ENCODE assay signal across 13 cellular contexts in the genomic region with DNA sequence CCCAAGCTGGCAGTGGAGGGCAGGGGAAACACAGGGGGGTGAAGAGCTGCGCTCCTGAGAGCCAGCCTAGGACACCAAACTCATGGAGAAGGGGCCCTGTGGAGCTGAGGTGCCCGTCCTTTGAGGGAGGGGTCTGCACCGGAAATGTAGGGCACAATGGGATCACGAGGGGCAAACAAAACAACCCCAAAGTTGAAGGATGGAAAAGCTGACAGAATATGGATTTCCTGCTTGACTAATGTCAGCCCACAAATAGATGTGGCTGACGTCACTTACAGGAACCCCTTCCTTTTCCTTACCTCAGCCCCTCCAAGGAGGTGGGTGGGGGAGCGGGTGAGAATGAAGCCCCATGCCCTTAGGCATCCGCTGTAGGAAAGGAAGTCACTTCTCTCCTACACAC.
DNase-seq lines count a peak whose midpoint lies in the region; ATAC-seq and TF ChIP-seq lines count a peak whose summit lies in the region.
"Had no signal": no experiment of that assay in that cellular context is flagged by ENCODE, and none has a peak within 500 bp of the region (broad histone marks: within the 10 kb centered on the region; RNA-seq: fewer than 3 reads in every experiment).

No MANE protein-coding gene starts in this region.

- DNase-seq in activated CD4-positive, CD25-positive, alpha-beta regulatory T cell (lab: John Stamatoyannopoulos, UW) = no peak
- DNase-seq in activated effector memory CD4-positive, alpha-beta T cell treated with anti-CD3 and anti-CD28 coated beads, Interleukin-2, amount 50 U/mL, for 16 hours = peak; percentile 80
- peak; percentile 66 for DNase-seq in stimulated activated CD4-positive, alpha-beta T cell treated with anti-CD3 and anti-CD28 coated beads, Interleukin-12 subunit alpha, Interleukin-12 subunit beta, amount 100 ng/mL, for 4 hours
- peak; percentile 36 to 88 for DNase-seq in stimulated activated naive CD8-positive, alpha-beta T cell treated with anti-CD3 and anti-CD28 coated beads, Interleukin-15, amount 100 ng/mL, for 72 hours
- no peak for DNase-seq in upper lobe of left lung
- DNase-seq in NCI-H345 (lab: John Stamatoyannopoulos, UW) = no peak
- no peak for DNase-seq in WTC11 (ENCODE audit: low spot score)
- DNase-seq: anterior cingulate cortex, EL, GM23248 had no signal

- peaks cover 58% of the 10 kb centered on the region for H3K4me1 Mint-ChIP-seq in stimulated activated naive CD8-positive, alpha-beta T cell treated with anti-CD3 and anti-CD28 coated beads, Interleukin-15, amount 100 ng/mL, for 72 hours
- H3K4me1 Mint-ChIP-seq in WTC11 = no peaks in the 10 kb centered on the region

- WGBS in upper lobe of left lung, 2 donors = 52 to 61% methylated on average over 7 of the region's 7 CpGs

- H3K27me3 Mint-ChIP-seq in stimulated activated naive CD8-positive, alpha-beta T cell treated with anti-CD3 and anti-CD28 coated beads, Interleukin-15, amount 100 ng/mL, for 72 hours = no peaks in the 10 kb centered on the region
- H3K27me3 Mint-ChIP-seq in WTC11 (ENCODE audit: low read depth) = peaks cover 24% of the 10 kb centered on the region

- no peaks in the 10 kb centered on the region for H3K36me3 Mint-ChIP-seq in WTC11

- TF ChIP-seq CTCF in upper lobe of left lung (IDR thresholded peaks at IDR 0.05) (no peak), WTC11 (IDR thresholded peaks at IDR 0.05) (no peak)

- H3K4me1 ChIP-seq in upper lobe of left lung = peaks cover 8 to 18% (median 12%) of the 10 kb centered on the region in 4 donors

- H3K36me3 ChIP-seq in upper lobe of left lung = no peaks in the 10 kb centered on the region

- no peak for TF ChIP-seq EP300 in upper lobe of left lung (IDR thresholded peaks at IDR 0.05)

- H3K27me3 ChIP-seq in upper lobe of left lung = peaks cover 0 to 6% (median 2%) of the 10 kb centered on the region in 4 donors

- peak overlapping the region; percentile 94 to 96 for H3K27ac Mint-ChIP-seq in stimulated activated naive CD8-positive, alpha-beta T cell treated with anti-CD3 and anti-CD28 coated beads, Interleukin-15, amount 100 ng/mL, for 72 hours
- H3K27ac Mint-ChIP-seq in WTC11 = no peak overlapping the region

- POLR2A ChIA-PET in WTC11 (lab: Charles Lee) = no interaction called here

- H3K4me3 Mint-ChIP-seq in stimulated activated naive CD8-positive, alpha-beta T cell treated with anti-CD3 and anti-CD28 coated beads, Interleukin-15, amount 100 ng/mL, for 72 hours = peak overlapping the region; percentile 74 to 80
- no peak overlapping the region for H3K4me3 Mint-ChIP-seq in WTC11

- H3K27ac ChIP-seq in upper lobe of left lung = no peak overlapping the region
- H3K27ac ChIP-seq: 22Rv1, epithelial cell of prostate, GM23248 had no signal

- CTCF ChIA-PET in WTC11 (lab: Charles Lee) = interaction anchor here (0.7 to 4.0 kb wide), 4 partner anchors 90 to 191 kb away, joined by 3 to 23 read pairs (median 7); a partner anchor contains a TSS

- no peak for TF ChIP-seq POLR2A in upper lobe of left lung (IDR thresholded peaks at IDR 0.05)

- peak; percentile 27 to 46 for ATAC-seq in activated CD4-positive, CD25-positive, alpha-beta regulatory T cell treated with anti-CD3 and anti-CD28 coated beads, Interleukin-2, amount 50 U/mL, for 24 hours
- peak; percentile 88 for ATAC-seq in stimulated activated naive CD8-positive, alpha-beta T cell treated with anti-CD3 and anti-CD28 coated beads, Interleukin-15, amount 100 ng/mL, for 72 hours
- ATAC-seq in upper lobe of left lung (ENCODE audit: low FRiP score in 2 of 2) (no peak), WTC11 (no peak)

- H3K9me3 Mint-ChIP-seq in stimulated activated naive CD8-positive, alpha-beta T cell treated with anti-CD3 and anti-CD28 coated beads, Interleukin-15, amount 100 ng/mL, for 72 hours = peaks cover 0 to 10% of the 10 kb centered on the region in 2 donors
- no peaks in the 10 kb centered on the region for H3K9me3 Mint-ChIP-seq in WTC11

- H3K9me3 ChIP-seq in upper lobe of left lung = no peaks in the 10 kb centered on the region

- H3K4me3 ChIP-seq in upper lobe of left lung = no peak overlapping the region
- H3K4me3 ChIP-seq: GM23248 had no signal

TF ChIP-seq in WTC11, 78 proteins besides CTCF, POLR2A, EP300 and RAD21:
- TF ChIP-seq, protein P1, sequence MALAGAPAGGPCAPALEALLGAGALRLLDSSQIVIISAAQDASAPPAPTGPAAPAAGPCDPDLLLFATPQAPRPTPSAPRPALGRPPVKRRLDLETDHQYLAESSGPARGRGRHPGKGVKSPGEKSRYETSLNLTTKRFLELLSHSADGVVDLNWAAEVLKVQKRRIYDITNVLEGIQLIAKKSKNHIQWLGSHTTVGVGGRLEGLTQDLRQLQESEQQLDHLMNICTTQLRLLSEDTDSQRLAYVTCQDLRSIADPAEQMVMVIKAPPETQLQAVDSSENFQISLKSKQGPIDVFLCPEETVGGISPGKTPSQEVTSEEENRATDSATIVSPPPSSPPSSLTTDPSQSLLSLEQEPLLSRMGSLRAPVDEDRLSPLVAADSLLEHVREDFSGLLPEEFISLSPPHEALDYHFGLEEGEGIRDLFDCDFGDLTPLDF (CRISPR knock-in tag; IDR thresholded peaks at IDR 0.05) = no peak
- TF ChIP-seq NFE2L1 (CRISPR knock-in tag; IDR thresholded peaks at IDR 0.05) (no peak), ATF1 (CRISPR knock-in tag; IDR thresholded peaks at IDR 0.05) (no peak), CBFB (CRISPR knock-in tag; IDR thresholded peaks at IDR 0.05; ENCODE audit: low read depth) (no peak), SMAD4 (CRISPR knock-in tag; IDR thresholded peaks at IDR 0.05) (no peak), JAZF1 (CRISPR knock-in tag; IDR thresholded peaks at IDR 0.05) (no peak)
- TF ChIP-seq, protein P2, sequence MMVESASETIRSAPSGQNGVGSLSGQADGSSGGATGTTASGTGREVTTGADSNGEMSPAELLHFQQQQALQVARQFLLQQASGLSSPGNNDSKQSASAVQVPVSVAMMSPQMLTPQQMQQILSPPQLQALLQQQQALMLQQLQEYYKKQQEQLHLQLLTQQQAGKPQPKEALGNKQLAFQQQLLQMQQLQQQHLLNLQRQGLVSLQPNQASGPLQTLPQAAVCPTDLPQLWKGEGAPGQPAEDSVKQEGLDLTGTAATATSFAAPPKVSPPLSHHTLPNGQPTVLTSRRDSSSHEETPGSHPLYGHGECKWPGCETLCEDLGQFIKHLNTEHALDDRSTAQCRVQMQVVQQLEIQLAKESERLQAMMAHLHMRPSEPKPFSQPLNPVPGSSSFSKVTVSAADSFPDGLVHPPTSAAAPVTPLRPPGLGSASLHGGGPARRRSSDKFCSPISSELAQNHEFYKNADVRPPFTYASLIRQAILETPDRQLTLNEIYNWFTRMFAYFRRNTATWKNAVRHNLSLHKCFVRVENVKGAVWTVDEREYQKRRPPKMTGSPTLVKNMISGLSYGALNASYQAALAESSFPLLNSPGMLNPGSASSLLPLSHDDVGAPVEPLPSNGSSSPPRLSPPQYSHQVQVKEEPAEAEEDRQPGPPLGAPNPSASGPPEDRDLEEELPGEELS (CRISPR knock-in tag; IDR thresholded peaks at IDR 0.05) = no peak
- TF ChIP-seq, protein P3, sequence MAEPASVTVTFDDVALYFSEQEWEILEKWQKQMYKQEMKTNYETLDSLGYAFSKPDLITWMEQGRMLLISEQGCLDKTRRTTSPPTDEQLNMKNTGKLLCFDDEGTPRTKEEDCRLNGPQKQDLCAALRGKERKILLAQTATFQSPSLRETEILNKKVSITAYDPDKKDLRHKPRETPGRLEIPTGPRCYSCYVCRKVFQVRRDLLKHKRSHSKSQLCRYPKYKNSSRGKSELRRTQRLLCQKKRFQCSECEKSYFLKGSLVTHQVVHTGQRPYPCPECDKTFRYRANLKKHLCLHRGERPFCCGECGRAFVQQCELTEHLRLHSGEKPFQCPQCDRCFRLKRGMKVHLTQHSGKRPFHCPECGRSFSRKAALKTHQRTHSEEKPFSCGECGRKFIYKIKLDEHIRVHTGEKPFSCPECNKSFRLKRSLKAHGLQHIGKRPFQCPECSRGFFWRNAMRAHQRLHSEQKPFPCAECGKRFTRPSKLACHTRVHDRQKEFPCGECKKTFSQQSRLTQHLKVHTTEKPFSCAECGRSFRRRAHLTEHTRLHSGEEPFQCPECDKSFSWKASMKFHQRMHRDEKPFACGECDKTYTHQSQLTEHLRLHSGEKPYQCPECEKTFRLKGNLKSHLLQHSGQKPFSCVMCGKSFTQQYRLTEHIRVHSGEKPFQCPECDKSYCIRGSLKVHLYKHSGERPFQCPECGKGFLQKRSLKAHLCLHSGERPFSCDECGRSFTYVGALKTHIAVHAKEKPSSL (CRISPR knock-in tag; conservative IDR thresholded peaks at IDR 0.05) = no peak

Comparison
In these comparisons a context has a peak if more than half of its experiments do, and no peak if none do; other contexts are left out.
1. ATAC-seq: peak in activated CD4-positive, CD25-positive, alpha-beta regulatory T cell treated with anti-CD3 and anti-CD28 coated beads, Interleukin-2, amount 50 U/mL, for 24 hours (2 of 2) and stimulated activated naive CD8-positive, alpha-beta T cell treated with anti-CD3 and anti-CD28 coated beads, Interleukin-15, amount 100 ng/mL, for 72 hours (single experiment); none in upper lobe of left lung (0 of 2) and WTC11 (single experiment).
2. DNase-seq: peak in activated effector memory CD4-positive, alpha-beta T cell treated with anti-CD3 and anti-CD28 coated beads, Interleukin-2, amount 50 U/mL, for 16 hours (single experiment), stimulated activated CD4-positive, alpha-beta T cell treated with anti-CD3 and anti-CD28 coated beads, Interleukin-12 subunit alpha, Interleukin-12 subunit beta, amount 100 ng/mL, for 4 hours (single experiment) and stimulated activated naive CD8-positive, alpha-beta T cell treated with anti-CD3 and anti-CD28 coated beads, Interleukin-15, amount 100 ng/mL, for 72 hours (2 of 2); none in activated CD4-positive, CD25-positive, alpha-beta regulatory T cell (0 of 4), upper lobe of left lung (0 of 2), NCI-H345 (single experiment) and WTC11 (single experiment).